ENCODE assay signal across 8 cellular contexts in the genomic region with DNA sequence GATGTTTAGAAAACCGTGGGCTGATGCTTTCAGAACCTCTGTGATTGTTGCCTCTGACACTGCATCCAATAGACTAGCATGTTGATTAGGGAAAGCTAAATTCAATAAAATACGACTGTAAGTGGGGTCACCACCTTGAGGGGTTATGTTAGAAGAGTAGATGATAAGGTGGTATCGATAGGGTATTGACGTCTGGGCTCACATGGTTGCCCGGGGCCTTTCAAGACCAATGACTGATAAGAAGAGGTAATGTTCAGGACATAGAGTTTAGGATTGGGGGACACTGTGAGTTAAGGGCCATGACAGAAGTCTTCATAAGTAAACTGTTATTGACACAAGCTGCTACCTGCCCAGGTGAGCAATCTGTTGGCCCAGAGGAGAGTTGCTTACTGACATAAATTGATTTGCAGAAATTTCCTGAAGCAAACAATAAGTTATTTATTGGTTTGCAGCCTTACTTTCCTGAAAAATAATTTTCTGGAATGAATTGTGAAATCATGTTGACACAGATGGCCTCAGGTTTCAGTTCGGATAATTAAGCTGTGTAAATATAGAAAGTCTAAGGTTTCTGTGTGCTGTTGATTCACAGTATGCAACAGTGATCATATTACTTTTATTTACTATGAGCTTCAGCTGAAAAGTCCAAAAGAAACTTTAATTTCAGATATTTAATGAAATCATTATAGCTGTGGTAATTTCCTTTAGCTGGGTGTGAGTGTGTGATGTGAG.
DNase-seq lines count a peak whose midpoint lies in the region; ATAC-seq and TF ChIP-seq lines count a peak whose summit lies in the region.
"Not testable (repeated sequence)": the region's sequence is repeated elsewhere in the genome, so short reads cannot be mapped to it uniquely, and the experiment has no call there.

No MANE protein-coding gene starts in this region.

- CTCF ChIA-PET in WTC11 (lab: Charles Lee): interaction anchor here (2.0 kb wide), 1 partner anchor 121 kb away, joined by 6 read pairs; no protein-coding TSS in a partner anchor
- CTCF ChIA-PET in MCF 10A (lab: Yijun Ruan, JAX): not testable (repeated sequence)

- not testable (repeated sequence) for H3K36me3 Mint-ChIP-seq in WTC11; MCF 10A (ENCODE audit: insufficient read depth, unreplicated experiment); naive B cell; stimulated activated effector memory CD8-positive, alpha-beta T cell treated with anti-CD3 and anti-CD28 coated beads, Interleukin-12 subunit alpha, Interleukin-12 subunit beta, amount 100 ng/mL, for 72 hours

- TF ChIP-seq CTCF in C4-2B (conservative IDR thresholded peaks at IDR 0.05); WTC11 (IDR thresholded peaks at IDR 0.05); MCF 10A (IDR thresholded peaks at IDR 0.05; ENCODE audit: unreplicated experiment): not testable (repeated sequence)

- ATAC-seq in WTC11; naive B cell (ENCODE audit: low read depth in 2 of 2); stimulated activated effector memory CD8-positive, alpha-beta T cell treated with anti-CD3 and anti-CD28 coated beads, Interleukin-12 subunit alpha, Interleukin-12 subunit beta, amount 100 ng/mL, for 72 hours: not testable (repeated sequence)

- intact Hi-C loops in MCF 10A (cut with micrococcal nuclease): loop anchor here (2.0 kb wide), 1 partner anchor 121 kb away; no protein-coding TSS in a partner anchor

- H3K27me3 Mint-ChIP-seq in WTC11 (ENCODE audit: low read depth); MCF 10A (ENCODE audit: insufficient read depth, unreplicated experiment); naive B cell: not testable (repeated sequence)

- H3K27ac Mint-ChIP-seq in WTC11 (peak overlapping the region; percentile 54; the same call in 1 of the 2 replicates), MCF 10A (ENCODE audit: low read depth, unreplicated experiment) (peak overlapping the region; percentile 80), naive B cell (peak overlapping the region in 2 of 6 donors; percentile 77 to 86)
- H3K27ac Mint-ChIP-seq in stimulated activated effector memory CD8-positive, alpha-beta T cell treated with anti-CD3 and anti-CD28 coated beads, Interleukin-12 subunit alpha, Interleukin-12 subunit beta, amount 100 ng/mL, for 72 hours: peak overlapping the region; percentile 79

- H3K4me3 Mint-ChIP-seq in WTC11 (peak overlapping the region; percentile 77), MCF 10A (ENCODE audit: unreplicated experiment) (peak overlapping the region; percentile 81), naive B cell (peak overlapping the region in 7 of 8 donors; percentile 37 to 87 (median 77))
- peak overlapping the region; percentile 72 for H3K4me3 Mint-ChIP-seq in stimulated activated effector memory CD8-positive, alpha-beta T cell treated with anti-CD3 and anti-CD28 coated beads, Interleukin-12 subunit alpha, Interleukin-12 subunit beta, amount 100 ng/mL, for 72 hours

- H3K27ac ChIP-seq in C4-2B: peak overlapping the region; percentile 92

- POLR2A ChIA-PET in WTC11 (lab: Charles Lee): not testable (repeated sequence)
- POLR2A ChIA-PET in MCF 10A (lab: Yijun Ruan, JAX): interaction anchor here (1.1 kb wide), 3 partner anchors 58 to 78 kb away, joined by 3 read pairs; no protein-coding TSS in a partner anchor

- H3K4me1 Mint-ChIP-seq in WTC11; MCF 10A (ENCODE audit: insufficient read depth, unreplicated experiment); naive B cell; stimulated activated effector memory CD8-positive, alpha-beta T cell treated with anti-CD3 and anti-CD28 coated beads, Interleukin-12 subunit alpha, Interleukin-12 subunit beta, amount 100 ng/mL, for 72 hours: not testable (repeated sequence)

- DNase-seq in HT-29 (ENCODE audit: low spot score): peak; percentile 4
- DNase-seq in NCI-H446 treated with DMSO at 0.1 percent for 48 hours (lab: John Stamatoyannopoulos, UW): peak; percentile 1
- not testable (repeated sequence) for DNase-seq in WTC11 (ENCODE audit: low spot score); naive B cell
- peak; percentile 5 for DNase-seq in MCF 10A (ENCODE audit: unreplicated experiment)
- DNase-seq in globus pallidus (ENCODE audit: low spot score): peak; percentile 13
- peak in 1 of 2 donors; percentile 49 for DNase-seq in stimulated activated effector memory CD8-positive, alpha-beta T cell treated with anti-CD3 and anti-CD28 coated beads, Interleukin-12 subunit alpha, Interleukin-12 subunit beta, amount 100 ng/mL, for 72 hours (ENCODE audit: low spot score in 2 of 2)

- BruUV-seq in MCF 10A (replicated peaks; lab: Mats Ljungman, UMichigan): not testable (repeated sequence)

- not testable (repeated sequence) for H3K9me3 Mint-ChIP-seq in WTC11; MCF 10A (ENCODE audit: unreplicated experiment); naive B cell; stimulated activated effector memory CD8-positive, alpha-beta T cell treated with anti-CD3 and anti-CD28 coated beads, Interleukin-12 subunit alpha, Interleukin-12 subunit beta, amount 100 ng/mL, for 72 hours
